7 cellular contexts compared by ENCODE assay signal in the genomic region with DNA sequence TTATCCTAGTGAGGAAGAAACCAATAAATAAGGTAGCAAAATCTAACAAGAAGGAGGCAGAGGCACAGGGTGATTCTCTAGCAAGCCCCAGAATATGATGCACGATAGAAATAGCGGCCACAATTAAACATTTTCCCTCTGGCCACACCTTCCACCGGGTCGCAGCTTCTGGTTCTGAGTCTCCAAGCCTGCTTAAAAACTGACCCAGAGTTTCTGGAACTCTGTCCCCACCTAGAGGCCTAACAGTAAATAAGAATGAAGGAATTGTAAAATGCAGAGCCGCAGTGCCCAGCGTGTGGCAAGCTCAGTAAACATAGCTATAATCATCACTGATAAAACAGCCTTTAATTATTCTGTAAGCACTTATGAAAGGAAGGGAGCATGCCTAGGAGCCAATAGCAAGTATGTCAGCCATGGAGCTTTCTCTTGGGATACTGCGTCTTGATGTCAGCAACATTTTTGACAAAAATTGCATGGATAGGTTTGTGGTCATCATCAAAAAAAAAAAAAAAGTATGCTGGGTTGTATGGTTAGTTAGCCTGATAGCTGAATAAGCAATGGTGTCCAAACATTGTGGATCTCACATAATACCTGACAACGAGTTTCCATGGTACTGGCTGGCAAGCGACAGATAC.
DNase-seq lines count a peak whose midpoint lies in the region; ATAC-seq and TF ChIP-seq lines count a peak whose summit lies in the region.

No MANE protein-coding gene starts in this region.

- no peaks in the 10 kb centered on the region for H3K9me2 ChIP-seq in Karpas-422 (replicated peaks; ENCODE audit: insufficient read depth, low read length)

- H3K27me3 ChIP-seq in Karpas-422 (ENCODE audit: low read length) (no peaks in the 10 kb centered on the region), RWPE2 (ENCODE audit: insufficient read depth, poor library complexity, severe bottlenecking) (no peaks in the 10 kb centered on the region)

- H3K27ac ChIP-seq in Karpas-422 (ENCODE audit: low read length) (no peak overlapping the region), RWPE2 (ENCODE audit: poor library complexity, severe bottlenecking) (no peak overlapping the region)

- DNase-seq in Karpas-422 (peak; percentile 55), RWPE2 (ENCODE audit: low spot score) (no peak), fibroblast of mammary gland (ENCODE audit: low read depth) (peak; percentile 43), putamen (ENCODE audit: low spot score) (peak; percentile 33)
- no peak for DNase-seq in activated CD4-positive, alpha-beta T cell treated with anti-CD3 and anti-CD28 coated beads, Interleukin-2, amount 50 U/mL, for 4 hours

- no peaks in the 10 kb centered on the region for H4K20me1 ChIP-seq in Karpas-422 (ENCODE audit: insufficient read depth, low read depth, low read length)

- TF ChIP-seq CTCF in GM12874 (IDR thresholded peaks at IDR 0.05; ENCODE audit: insufficient read depth, low read depth, low read length) (peak; percentile 27; the same call in 1 of the 2 replicates), RWPE2 (IDR thresholded peaks at IDR 0.05; ENCODE audit: poor library complexity, severe bottlenecking) (peak; percentile 95), fibroblast of mammary gland (conservative IDR thresholded peaks at IDR 0.05; ENCODE audit: control insufficient read depth, insufficient read depth, low read depth, low read length) (peak; percentile 46)

- no peak overlapping the region for H3K4me2 ChIP-seq in Karpas-422 (ENCODE audit: low read depth, low read length, poor library complexity, severe bottlenecking)

- H3K36me3 ChIP-seq in Karpas-422 (ENCODE audit: insufficient read depth, low read length): no peaks in the 10 kb centered on the region
- H3K36me3 ChIP-seq in RWPE2 (ENCODE audit: low read depth): no peaks in the 10 kb centered on the region

- H3K4me1 ChIP-seq in Karpas-422 (ENCODE audit: low read length) (no peaks in the 10 kb centered on the region), RWPE2 (ENCODE audit: insufficient read depth, poor library complexity, severe bottlenecking) (peaks cover 20% of the 10 kb centered on the region)

- H3K4me3 ChIP-seq in Karpas-422 (ENCODE audit: low read length) (no peak overlapping the region), RWPE2 (ENCODE audit: severe bottlenecking) (no peak overlapping the region), fibroblast of mammary gland (ENCODE audit: control insufficient read depth, low read depth, low read length) (no peak overlapping the region)

- ATAC-seq in RWPE2 (ENCODE audit: low read depth): peak; percentile 61
- no peak for ATAC-seq in GM18873 (IDR thresholded peaks at IDR 0.05; ENCODE audit: low FRiP score, unreplicated experiment)

- no peaks in the 10 kb centered on the region for H3K79me2 ChIP-seq in Karpas-422 (ENCODE audit: low read length)

- peaks cover 4% of the 10 kb centered on the region for H3K9me3 ChIP-seq in Karpas-422 (ENCODE audit: low read length)
- H3K9me3 ChIP-seq in RWPE2 (ENCODE audit: severe bottlenecking): no peaks in the 10 kb centered on the region

- H3K9ac ChIP-seq in Karpas-422 (ENCODE audit: low read length): no peak overlapping the region

- no peak overlapping the region for H2AFZ ChIP-seq in Karpas-422 (ENCODE audit: low read length)

Comparison
In these comparisons a context has a peak if more than half of its experiments do, and no peak if none do; other contexts are left out.
1. CTCF ChIP-seq: peak in every context shown above with its lines; median percentile 95 in RWPE2; 46 in fibroblast of mammary gland; 27 in GM12874.
2. DNase-seq: peak in Karpas-422 (single experiment), fibroblast of mammary gland (single experiment) and putamen (single experiment); none in RWPE2 (single experiment) and activated CD4-positive, alpha-beta T cell treated with anti-CD3 and anti-CD28 coated beads, Interleukin-2, amount 50 U/mL, for 4 hours (0 of 2).